ENCODE assay signal across 8 cellular contexts in genomic region chr2:159516241-159516758, GRCh38.
DNase-seq lines count a peak whose midpoint lies in the region; ATAC-seq, FAIRE-seq and TF ChIP-seq lines count a peak whose summit lies in the region.

No MANE protein-coding gene starts in this region.

- H3K4me2 ChIP-seq in GM12878 (ENCODE audit: control insufficient read depth, insufficient read depth) = peak overlapping the region; percentile 88
- peak overlapping the region; percentile 73 for H3K4me2 ChIP-seq in smooth muscle cell

- no peaks in the 10 kb centered on the region; the same call in 1 of the 3 replicates for H3K9me3 ChIP-seq in GM12878 (replicated peaks; ENCODE audit: control insufficient read depth, insufficient read depth, low read length)
- no peaks in the 10 kb centered on the region for H3K9me3 ChIP-seq in smooth muscle cell (replicated peaks; ENCODE audit: low read depth)

- peak overlapping the region; percentile 80 to 93 (median 86) for H3K4me3 Mint-ChIP-seq in immature natural killer cell

- peak in 2 of 3 experiments; percentile 16 to 36; a peak in 3 of 6 replicates for TF ChIP-seq CTCF in GM12878 (IDR thresholded peaks at IDR 0.05 in 2 of 3, conservative IDR thresholded peaks at IDR 0.05 in 1 of 3; ENCODE audit: control insufficient read depth in 2 of 3, extremely low read depth in 1 of 3, insufficient read depth in 1 of 3, low read depth in 3 of 3, low read length in 3 of 3)
- no peak for TF ChIP-seq CTCF in smooth muscle cell (IDR thresholded peaks at IDR 0.05; ENCODE audit: borderline replicate concordance, insufficient read depth, poor library complexity, severe bottlenecking)

- no peaks in the 10 kb centered on the region for H3K36me3 Mint-ChIP-seq in immature natural killer cell

- H3K9ac ChIP-seq in GM12878 (ENCODE audit: control insufficient read depth, insufficient read depth, low read length) (peak overlapping the region; percentile 85), smooth muscle cell (ENCODE audit: low read depth) (peak overlapping the region; percentile 18)

- intact Hi-C loops in GM12878 (cut with micrococcal nuclease; ENCODE audit: unreplicated experiment) = loop anchor here (2.0 to 5.0 kb wide), 2 partner anchors 101 to 197 kb away; partner anchors contain the start of genes BAZ2B and MARCHF7

- CTCF ChIA-PET in GM12878 (lab: Yijun Ruan, JAX) = interaction anchor here (0.8 to 2.5 kb wide), 9 partner anchors 9 to 452 kb away, joined by 3 to 11 read pairs (median 4); partner anchors contain the start of genes BAZ2B and MARCHF7

- ATAC-seq in GM21367 (IDR thresholded peaks at IDR 0.05; ENCODE audit: unreplicated experiment) = peak; percentile 85
- ATAC-seq in HG03565 (IDR thresholded peaks at IDR 0.05; ENCODE audit: unreplicated experiment) = peak; percentile 90
- ATAC-seq in GM12878 = peak; percentile 88

- RAD21 ChIA-PET in GM12878 (lab: Charles Lee; ENCODE audit: unreplicated experiment) = interaction anchor here (0.9 to 2.1 kb wide), 6 partner anchors 99 to 452 kb away, joined by 3 to 11 read pairs (median 6); partner anchors contain the start of gene MARCHF7

- H3K27ac Mint-ChIP-seq in immature natural killer cell = peak overlapping the region; percentile 77 to 94 (median 90)

- no peaks in the 10 kb centered on the region for H3F3A ChIP-seq in smooth muscle cell (ENCODE audit: low read depth)

- POLR2A ChIA-PET in GM12878 (lab: Charles Lee) = interaction anchor here (0.6 to 2.1 kb wide), 3 partner anchors 93 to 196 kb away, joined by 3 to 6 read pairs (median 4); partner anchors contain the start of gene MARCHF7

- BruUV-seq in GM12878 (replicated peaks; lab: Mats Ljungman, UMichigan) = TSS peak; percentile 63

- H3K9me3 Mint-ChIP-seq in immature natural killer cell = no peaks in the 10 kb centered on the region

- in situ Hi-C loops in GM12878 (cut with MboI) = no loop called here

- H3K4me1 ChIP-seq in GM12878 (ENCODE audit: control insufficient read depth, insufficient read depth, low read length) (no peaks in the 10 kb centered on the region; the same call in 1 of the 2 replicates), smooth muscle cell (ENCODE audit: low read depth) (peaks cover 20% of the 10 kb centered on the region)

- TF ChIP-seq RAD21 in GM12878 (IDR thresholded peaks at IDR 0.05; ENCODE audit: insufficient read depth, low read depth, low read length) = peak; percentile 42; the same call in 1 of the 2 replicates

- H3K79me2 ChIP-seq in GM12878 (ENCODE audit: control insufficient read depth, insufficient read depth, low read length) (peaks cover 11% of the 10 kb centered on the region), smooth muscle cell (ENCODE audit: low read depth) (peaks cover 36% of the 10 kb centered on the region)

- H4K20me1 ChIP-seq in GM12878 (ENCODE audit: control insufficient read depth, insufficient read depth) (no peaks in the 10 kb centered on the region), smooth muscle cell (ENCODE audit: low read depth) (peaks cover 35% of the 10 kb centered on the region)

- DNase-seq in GDM1 (lab: John Stamatoyannopoulos, UW) (peak; percentile 30), NCI-H748 treated with DMSO at 0.1 percent for 48 hours (lab: John Stamatoyannopoulos, UW) (peak; percentile 99), GM12878 (ENCODE audit: low read depth, low spot score) (peak; percentile 45), immature natural killer cell (peak; percentile 59 to 74 (median 68)), smooth muscle cell (lab: John Stamatoyannopoulos, UW; ENCODE audit: unreplicated experiment) (no peak), NCI-H1694 treated with DMSO at 0.1 percent for 48 hours (lab: John Stamatoyannopoulos, UW) (no peak)

- peaks cover 29 to 43% of the 10 kb centered on the region in 2 donors for H3K4me1 Mint-ChIP-seq in immature natural killer cell

- no peak for TF ChIP-seq EP300 in GM12878 (IDR thresholded peaks at IDR 0.05; ENCODE audit: borderline replicate concordance in 1 of 2, control insufficient read depth in 1 of 2, low read depth in 2 of 2, low read length in 2 of 2)

- SMC1A ChIA-PET in GM12878 (lab: Charles Lee; ENCODE audit: uncharacterized antibody, unreplicated experiment) = interaction anchor here (0.5 to 2.1 kb wide), 14 partner anchors 9 to 424 kb away, joined by 3 to 10 read pairs (median 4); no protein-coding TSS in a partner anchor

- H3K27me3 Mint-ChIP-seq in immature natural killer cell (ENCODE audit: low read depth in 3 of 3) = no peaks in the 10 kb centered on the region

- H3K27ac ChIP-seq in GM12878 (ENCODE audit: control insufficient read depth, insufficient read depth) (peak overlapping the region; percentile 86), smooth muscle cell (ENCODE audit: low read depth) (peak overlapping the region; percentile 10)

- peak; percentile 40; the same call in 1 of the 2 replicates for TF ChIP-seq POLR2A in GM12878 (IDR thresholded peaks at IDR 0.05; ENCODE audit: low read depth, low read length)

- WGBS in GM12878 (ENCODE audit: insufficient coverage, insufficient replicate concordance, low lambda C conversion rate, missing lambda C conversion rate) = 3% methylated on average over 6 of the region's 6 CpGs
- WGBS in smooth muscle cell (ENCODE audit: low lambda C conversion rate) = 37% methylated on average over 6 of the region's 6 CpGs

- H3K36me3 ChIP-seq in GM12878 (ENCODE audit: control insufficient read depth in 2 of 2, insufficient read depth in 2 of 2, low read length in 1 of 2) (no peaks in the 10 kb centered on the region), smooth muscle cell (ENCODE audit: low read depth) (no peaks in the 10 kb centered on the region)

- FAIRE-seq in GM12878 (lab: Jason Lieb, UNC) = peak; percentile 94

- H2AFZ ChIP-seq in GM12878 (ENCODE audit: control insufficient read depth, low read depth, low read length) (peak overlapping the region; percentile 96), smooth muscle cell (ENCODE audit: low read depth) (no peak overlapping the region)

- no peaks in the 10 kb centered on the region for H3K27me3 ChIP-seq in GM12878 (replicated peaks in 1 of 2; ENCODE audit: control insufficient read depth in 2 of 2, insufficient read depth in 2 of 2, low read length in 1 of 2)
- no peaks in the 10 kb centered on the region for H3K27me3 ChIP-seq in smooth muscle cell (ENCODE audit: low read depth)

- peak overlapping the region; percentile 49 for H3K4me3 ChIP-seq in GM12878
- peak overlapping the region; percentile 47 for H3K4me3 ChIP-seq in smooth muscle cell

TF ChIP-seq in GM12878, 131 proteins besides CTCF, POLR2A, EP300 and RAD21 (continues in another document):
- TF ChIP-seq TAF1 (IDR thresholded peaks at IDR 0.05; ENCODE audit: borderline replicate concordance, low read depth, low read length) (peak; percentile 52; the same call in 1 of the 2 replicates), BRCA1 (IDR thresholded peaks at IDR 0.05; ENCODE audit: low read depth, low read length) (no peak), PML (IDR thresholded peaks at IDR 0.05; ENCODE audit: low read length) (peak; percentile 61; the same call in 1 of the 2 replicates), MYB (IDR thresholded peaks at IDR 0.05; ENCODE audit: borderline replicate concordance, low read depth, low read length) (no peak), PRDM15 (CRISPR knock-in tag; IDR thresholded peaks at IDR 0.05) (no peak), FOXK2 (IDR thresholded peaks at IDR 0.05) (no peak), RAD51 (IDR thresholded peaks at IDR 0.05) (peak; percentile 91), CHD1 (IDR thresholded peaks at IDR 0.05; ENCODE audit: low read depth, low read length) (0 out of 2 replicates have a peak, but pooled peaks have one; percentile 31), PAX5 (IDR thresholded peaks at IDR 0.05; ENCODE audit: borderline replicate concordance, low read depth, low read length) (no peak), CREB1 (IDR thresholded peaks at IDR 0.05; ENCODE audit: low read depth) (no peak), GABPA (IDR thresholded peaks at IDR 0.05; ENCODE audit: low read depth) (peak; percentile 83), TBL1XR1 (IDR thresholded peaks at IDR 0.05; ENCODE audit: low read depth, low read length) (no peak), NBN (IDR thresholded peaks at IDR 0.05) (peak; percentile 69), RELA (IDR thresholded peaks at IDR 0.05; ENCODE audit: borderline replicate concordance, partially characterized antibody) (no peak)

Comparison
In these comparisons a context has a peak if more than half of its experiments do, and no peak if none do; other contexts are left out.
1. DNase-seq: peak in GDM1 (single experiment), NCI-H748 treated with DMSO at 0.1 percent for 48 hours (single experiment), GM12878 (single experiment) and immature natural killer cell (3 of 3); none in smooth muscle cell (single experiment) and NCI-H1694 treated with DMSO at 0.1 percent for 48 hours (single experiment).
2. Peak in every context shown above with its lines, with median percentiles within 50 percentile points of each other: ATAC-seq.